ENCODE assay signal across 9 cellular contexts in genomic region chr3:64445318-64446300, GRCh38.
DNase-seq lines count a peak whose midpoint lies in the region; ATAC-seq and TF ChIP-seq lines count a peak whose summit lies in the region.
"Had no signal": no experiment of that assay in that cellular context is flagged by ENCODE, and none has a peak within 500 bp of the region (broad histone marks: within the 10 kb centered on the region; RNA-seq: fewer than 3 reads in every experiment).

No MANE protein-coding gene starts in this region.

- H3K27me3 ChIP-seq in mammary epithelial cell (ENCODE audit: insufficient read depth, low read length) (no peaks in the 10 kb centered on the region), uterus (no peaks in the 10 kb centered on the region)

- peak overlapping the region; percentile 54 to 58 (median 54) for H3K4me3 ChIP-seq in mammary epithelial cell (replicated peaks in 1 of 3; ENCODE audit: insufficient read depth in 1 of 3, low read depth in 2 of 3, low read length in 3 of 3)
- peak overlapping the region; percentile 29 to 44 for H3K4me3 ChIP-seq in uterus

- dilution Hi-C loops in mammary epithelial cell (cut with HindIII; ENCODE audit: low sequenced_read_pairs): no loop called here

- H3K9me3 ChIP-seq in mammary epithelial cell (replicated peaks; ENCODE audit: insufficient read depth, low read length): no peaks in the 10 kb centered on the region
- no peaks in the 10 kb centered on the region for H3K9me3 ChIP-seq in uterus

- POLR2A ChIA-PET in activated CD4-positive, alpha-beta T cell treated with anti-CD3 and anti-CD28 coated beads, Interleukin-2, amount 10 ng/mL, durations not matched to agents 7 days and 5 days (lab: Charles Lee): no interaction called here

- no peak overlapping the region for H3K9ac ChIP-seq in mammary epithelial cell (ENCODE audit: insufficient read depth, low read length)

- H3K27me3 Mint-ChIP-seq in activated CD4-positive, alpha-beta T cell treated with anti-CD3 and anti-CD28 coated beads, Interleukin-2, amount 10 ng/mL, durations not matched to agents 7 days and 5 days: peaks cover 63% of the 10 kb centered on the region
- H3K27me3 Mint-ChIP-seq in activated CD4-positive, alpha-beta T cell treated with anti-CD3 and anti-CD28 coated beads, Interleukin-2, amount 10 ng/mL, durations not matched to agents 24 days and 14 days: peaks cover 66% of the 10 kb centered on the region

- H3K4me2 ChIP-seq in mammary epithelial cell (ENCODE audit: insufficient read depth, low read depth, low read length): peak overlapping the region; percentile 96

- no peaks in the 10 kb centered on the region for H3K4me1 Mint-ChIP-seq in activated CD4-positive, alpha-beta T cell treated with anti-CD3 and anti-CD28 coated beads, Interleukin-2, amount 10 ng/mL, durations not matched to agents 7 days and 5 days
- H3K4me1 Mint-ChIP-seq in activated CD4-positive, alpha-beta T cell treated with anti-CD3 and anti-CD28 coated beads, Interleukin-2, amount 10 ng/mL, durations not matched to agents 24 days and 14 days: no peaks in the 10 kb centered on the region

- H3K79me2 ChIP-seq in mammary epithelial cell (ENCODE audit: insufficient read depth, low read length): no peaks in the 10 kb centered on the region

- BruUV-seq in mammary epithelial cell (replicated peaks; lab: Mats Ljungman, UMichigan): no TSS peak

- DNase-seq in activated CD4-positive, alpha-beta T cell treated with anti-CD3 and anti-CD28 coated beads, Interleukin-2, amount 10 ng/mL, durations not matched to agents 7 days and 5 days: no peak
- DNase-seq in activated CD4-positive, alpha-beta T cell treated with anti-CD3 and anti-CD28 coated beads, Interleukin-2, amount 10 ng/mL, durations not matched to agents 24 days and 14 days: no peak
- DNase-seq in mammary epithelial cell (no peak), left kidney (ENCODE audit: low read depth, low spot score) (peak; percentile 95), uterus (peak in 1 of 2 donors; percentile 19), NCI-H1436 treated with DMSO at 0.1 percent for 48 hours (lab: John Stamatoyannopoulos, UW) (no peak)
- no peak for DNase-seq in effector CD4-positive, alpha-beta T cell

- H3K36me3 Mint-ChIP-seq in activated CD4-positive, alpha-beta T cell treated with anti-CD3 and anti-CD28 coated beads, Interleukin-2, amount 10 ng/mL, durations not matched to agents 7 days and 5 days (ENCODE audit: low read depth): no peaks in the 10 kb centered on the region
- H3K36me3 Mint-ChIP-seq in activated CD4-positive, alpha-beta T cell treated with anti-CD3 and anti-CD28 coated beads, Interleukin-2, amount 10 ng/mL, durations not matched to agents 24 days and 14 days (ENCODE audit: low read depth): no peaks in the 10 kb centered on the region

- no peaks in the 10 kb centered on the region for H4K20me1 ChIP-seq in mammary epithelial cell (ENCODE audit: insufficient read depth, low read length)

- intact Hi-C loops in activated CD4-positive, alpha-beta T cell treated with anti-CD3 and anti-CD28 coated beads, Interleukin-2, amount 10 ng/mL, durations not matched to agents 24 days and 14 days (cut with micrococcal nuclease): no loop called here
- intact Hi-C loops in mammary epithelial cell (cut with micrococcal nuclease): no loop called here
- intact Hi-C loops in uterus (cut with DNase I; ENCODE audit: low total_unique reads): no loop called here

- in situ Hi-C loops in mammary epithelial cell (cut with MboI; ENCODE audit: low sequenced_read_pairs in 2 of 2): no loop called here

- H3K4me1 ChIP-seq in mammary epithelial cell (ENCODE audit: insufficient read depth, low read length): peaks cover 7% of the 10 kb centered on the region
- H3K4me1 ChIP-seq in uterus: no peaks in the 10 kb centered on the region

- CTCF ChIA-PET in activated CD4-positive, alpha-beta T cell treated with anti-CD3 and anti-CD28 coated beads, Interleukin-2, amount 10 ng/mL, durations not matched to agents 7 days and 5 days (lab: Charles Lee): no interaction called here
- CTCF ChIA-PET in mammary epithelial cell (lab: Charles Lee; ENCODE audit: low non-redundant PET): no interaction called here

- H2AFZ ChIP-seq in mammary epithelial cell (ENCODE audit: low read depth, low read length): peak overlapping the region; percentile 83

- H3K9me3 Mint-ChIP-seq in activated CD4-positive, alpha-beta T cell treated with anti-CD3 and anti-CD28 coated beads, Interleukin-2, amount 10 ng/mL, durations not matched to agents 7 days and 5 days: no peaks in the 10 kb centered on the region
- H3K9me3 Mint-ChIP-seq in activated CD4-positive, alpha-beta T cell treated with anti-CD3 and anti-CD28 coated beads, Interleukin-2, amount 10 ng/mL, durations not matched to agents 24 days and 14 days: no peaks in the 10 kb centered on the region
- H3K9me3 Mint-ChIP-seq: T-helper 1 cell treated with Interleukin-12 subunit alpha and Interleukin-12 subunit beta and Interleukin-4 antibody, amounts not matched to agents 30 μg/mL and 1 μg/mL, for 36 hours had no signal

- peak in 1 of 2 donors; percentile 20 for TF ChIP-seq POLR2A in uterus (IDR thresholded peaks at IDR 0.05)

- 77% methylated on average over 6 of the region's 51 CpGs for WGBS in mammary epithelial cell (ENCODE audit: low coverage, missing lambda C conversion rate)

- H3K27ac Mint-ChIP-seq in activated CD4-positive, alpha-beta T cell treated with anti-CD3 and anti-CD28 coated beads, Interleukin-2, amount 10 ng/mL, durations not matched to agents 7 days and 5 days: peak overlapping the region; percentile 39
- H3K27ac Mint-ChIP-seq in activated CD4-positive, alpha-beta T cell treated with anti-CD3 and anti-CD28 coated beads, Interleukin-2, amount 10 ng/mL, durations not matched to agents 24 days and 14 days: no peak overlapping the region
- H3K27ac Mint-ChIP-seq: T-helper 1 cell treated with Interleukin-12 subunit alpha and Interleukin-12 subunit beta and Interleukin-4 antibody, amounts not matched to agents 30 μg/mL and 1 μg/mL, for 36 hours had no signal

- no peak overlapping the region for H3K27ac ChIP-seq in mammary epithelial cell (ENCODE audit: insufficient read depth, low read depth, low read length)
- H3K27ac ChIP-seq in uterus: peak overlapping the region in 1 of 2 donors; percentile 17

- H3K4me3 Mint-ChIP-seq in activated CD4-positive, alpha-beta T cell treated with anti-CD3 and anti-CD28 coated beads, Interleukin-2, amount 10 ng/mL, durations not matched to agents 7 days and 5 days: no peak overlapping the region
- H3K4me3 Mint-ChIP-seq in activated CD4-positive, alpha-beta T cell treated with anti-CD3 and anti-CD28 coated beads, Interleukin-2, amount 10 ng/mL, durations not matched to agents 24 days and 14 days: no peak overlapping the region
- H3K4me3 Mint-ChIP-seq: T-helper 1 cell treated with Interleukin-12 subunit alpha and Interleukin-12 subunit beta and Interleukin-4 antibody, amounts not matched to agents 30 μg/mL and 1 μg/mL, for 36 hours had no signal

- H3K36me3 ChIP-seq in mammary epithelial cell (ENCODE audit: insufficient read depth, low read length) (no peaks in the 10 kb centered on the region), uterus (no peaks in the 10 kb centered on the region)

- no peak for TF ChIP-seq CTCF in mammary epithelial cell (conservative IDR thresholded peaks at IDR 0.05 in 1 of 2, IDR thresholded peaks at IDR 0.05 in 1 of 2; ENCODE audit: extremely low read depth in 1 of 2, insufficient read depth in 1 of 2, low read depth in 1 of 2, low read length in 2 of 2)
- no peak for TF ChIP-seq CTCF in uterus (IDR thresholded peaks at IDR 0.05)

- ATAC-seq in GM18517 (IDR thresholded peaks at IDR 0.05; ENCODE audit: unreplicated experiment): no peak
